Comparison of ENCODE assay signal across 22 cellular contexts in genomic region chr16:84889066-84889465, GRCh38.
DNase-seq lines count a peak whose midpoint lies in the region; ATAC-seq and TF ChIP-seq lines count a peak whose summit lies in the region.
"Had no signal": no experiment of that assay in that cellular context is flagged by ENCODE, and none has a peak within 500 bp of the region (broad histone marks: within the 10 kb centered on the region; RNA-seq: fewer than 3 reads in every experiment).

No MANE protein-coding gene starts in this region.

- H3K4me3 ChIP-seq in BLaER1 treated with 17β-estradiol and CSF1 and Interleukin-3, amounts not matched to agents 10 nM and 100 nM: no peak overlapping the region
- H3K4me3 ChIP-seq in PC-3 (ENCODE audit: low read length): no peak overlapping the region
- H3K4me3 ChIP-seq in fibroblast of villous mesenchyme (ENCODE audit: low read depth, low read length): no peak overlapping the region
- H3K4me3 ChIP-seq: HAP-1, Peyer's patch, SK-N-MC had no signal

- peaks cover 0 to 6% (median 0%) of the 10 kb centered on the region in 11 experiments; a peak in 1 of 22 replicates for H3K27me3 ChIP-seq in BLaER1 treated with 17β-estradiol and CSF1 and Interleukin-3, amounts not matched to agents 10 nM and 100 nM
- H3K27me3 ChIP-seq in PC-3 (ENCODE audit: low read length): no peaks in the 10 kb centered on the region
- H3K27me3 ChIP-seq: Peyer's patch had no signal

- H3K27ac ChIP-seq in BLaER1 treated with 17β-estradiol and CSF1 and Interleukin-3, amounts not matched to agents 10 nM and 100 nM: no peak overlapping the region
- peak overlapping the region; percentile 13; the same call in 1 of the 2 replicates for H3K27ac ChIP-seq in PC-3 (ENCODE audit: low read length)
- H3K27ac ChIP-seq: Peyer's patch, SK-N-MC had no signal

- no peak overlapping the region for H2AFZ ChIP-seq in PC-3 (ENCODE audit: low read length)

- ATAC-seq in PC-3 (no peak), GM19324 (IDR thresholded peaks at IDR 0.05; ENCODE audit: low FRiP score, unreplicated experiment) (no peak), GM19023 (IDR thresholded peaks at IDR 0.05; ENCODE audit: unreplicated experiment) (no peak)
- ATAC-seq: Right ventricle myocardium inferior had no signal

- peaks cover 10% of the 10 kb centered on the region for H3K9me3 Mint-ChIP-seq in nephron progenitor cell

- H3K9ac ChIP-seq in BLaER1 treated with 17β-estradiol and CSF1 and Interleukin-3, amounts not matched to agents 10 nM and 100 nM: no peak overlapping the region
- no peak overlapping the region for H3K9ac ChIP-seq in PC-3 (ENCODE audit: low read length)

- H3K9me2 ChIP-seq in PC-3 (replicated peaks; ENCODE audit: low read length): no peaks in the 10 kb centered on the region

- peaks cover 37 to 79% (median 75%) of the 10 kb centered on the region in 10 experiments for H3K4me1 ChIP-seq in BLaER1 treated with 17β-estradiol and CSF1 and Interleukin-3, amounts not matched to agents 10 nM and 100 nM
- H3K4me1 ChIP-seq in PC-3 (ENCODE audit: insufficient read depth, low read length): peaks cover 9% of the 10 kb centered on the region; the same call in 1 of the 2 replicates
- H3K4me1 ChIP-seq: Peyer's patch had no signal

- H3F3A ChIP-seq in PC-3 (ENCODE audit: low read length, unreplicated experiment): no peaks in the 10 kb centered on the region

- intact Hi-C loops in PC-3 (cut with micrococcal nuclease): no loop called here

- no peaks in the 10 kb centered on the region for H3K36me3 Mint-ChIP-seq in nephron progenitor cell (ENCODE audit: low read depth)
- H3K36me3 Mint-ChIP-seq: CD8-positive, alpha-beta memory T cell had no signal

- peaks cover 14% of the 10 kb centered on the region for H3K27me3 Mint-ChIP-seq in nephron progenitor cell (ENCODE audit: low read depth, poor library complexity)

- peak overlapping the region; percentile 36 for H3K27ac Mint-ChIP-seq in nephron progenitor cell
- H3K27ac Mint-ChIP-seq: B cell had no signal

- peaks cover 62% of the 10 kb centered on the region for H3K4me1 Mint-ChIP-seq in nephron progenitor cell

- no TSS peak for BruUV-seq in PC-3 (replicated peaks; lab: Mats Ljungman, UMichigan)

- DNase-seq in PC-3: no peak
- DNase-seq in fibroblast of villous mesenchyme (ENCODE audit: low read depth): peak; percentile 59
- no peak for DNase-seq in nephron progenitor cell
- DNase-seq in activated CD4-positive, CD25-positive, alpha-beta regulatory T cell (lab: John Stamatoyannopoulos, UW): no peak
- DNase-seq in GF-D8 (lab: John Stamatoyannopoulos, UW): no peak
- DNase-seq: ACHN; CD8-positive, alpha-beta memory T cell; Kasumi-1; MM.1S; NCI-H1105; NCI-H1694 treated with DMSO at 0.1 percent for 48 hours; NCI-H2107; NCI-H2227 treated with DMSO at 0.1 percent for 48 hours; NCI-H524; Peyer's patch had no signal

- TF ChIP-seq CTCF in PC-3 (conservative IDR thresholded peaks at IDR 0.05; ENCODE audit: low read depth, low read length) (no peak), fibroblast of villous mesenchyme (IDR thresholded peaks at IDR 0.05; ENCODE audit: insufficient read depth, low read depth, low read length) (no peak), nephron progenitor cell (IDR thresholded peaks at IDR 0.05) (no peak)

- H3K9me3 ChIP-seq in BLaER1 treated with 17β-estradiol and CSF1 and Interleukin-3, amounts not matched to agents 10 nM and 100 nM (replicated peaks in 1 of 11): peaks cover 0 to 11% (median 8%) of the 10 kb centered on the region in 11 experiments; a peak in 17 of 22 replicates
- H3K9me3 ChIP-seq in PC-3 (ENCODE audit: low read length): no peaks in the 10 kb centered on the region
- H3K9me3 ChIP-seq: HAP-1, Peyer's patch had no signal

- H3K4me3 Mint-ChIP-seq in nephron progenitor cell: no peak overlapping the region
- H3K4me3 Mint-ChIP-seq: B cell; CD8-positive, alpha-beta memory T cell had no signal

- H3K36me3 ChIP-seq in BLaER1 treated with 17β-estradiol and CSF1 and Interleukin-3, amounts not matched to agents 10 nM and 100 nM: peaks cover 0 to 48% (median 5%) of the 10 kb centered on the region in 11 experiments; a peak in 10 of 22 replicates
- H3K36me3 ChIP-seq in PC-3 (ENCODE audit: low read depth, low read length): no peaks in the 10 kb centered on the region
- H3K36me3 ChIP-seq: HAP-1 had no signal

- CTCF ChIA-PET in PC-3 (lab: Charles Lee): no interaction called here

- H4K20me1 ChIP-seq in BLaER1 treated with 17β-estradiol and CSF1 and Interleukin-3, amounts not matched to agents 10 nM and 100 nM: no peaks in the 10 kb centered on the region
- no peaks in the 10 kb centered on the region for H4K20me1 ChIP-seq in PC-3 (ENCODE audit: low read length)

- peak overlapping the region in 8 of 11 experiments; percentile 46 to 86 (median 64); a peak in 16 of 22 replicates for H3K4me2 ChIP-seq in BLaER1 treated with 17β-estradiol and CSF1 and Interleukin-3, amounts not matched to agents 10 nM and 100 nM
- no peak overlapping the region for H3K4me2 ChIP-seq in PC-3 (ENCODE audit: low read length)

- H3K79me2 ChIP-seq in PC-3 (ENCODE audit: low read length): no peaks in the 10 kb centered on the region

- POLR2A ChIA-PET in PC-3 (lab: Charles Lee; ENCODE audit: unreplicated experiment): no interaction called here
